Comparison of ENCODE assay signal across 8 cellular contexts in genomic region chr17:66304304-66305174, GRCh38. TPM values are rescaled to one million over a fixed set of nuclear protein-coding genes. Genes with fewer than 3 reads are reported as not detected.
A peak's percentile ranks its signal among the peaks of the same experiment; 100 is the strongest.
DNase-seq lines count a peak whose midpoint lies in the region; ATAC-seq and TF ChIP-seq lines count a peak whose summit lies in the region.

No MANE protein-coding gene starts in this region.

- DNase-seq in HPDE6-E6E7 (ENCODE audit: extremely low spot score), result peak; percentile 25
- DNase-seq in WTC11 (ENCODE audit: low spot score), result peak; percentile 52
- DNase-seq in esophagus muscularis mucosa (ENCODE audit: extremely low spot score), result no peak
- no peak for DNase-seq in ovary
- no peak for DNase-seq in HuH-7 (ENCODE audit: low spot score)
- no peak for DNase-seq in NCI-H2196 (lab: John Stamatoyannopoulos, UW; ENCODE audit: unreplicated experiment)

- no peak for TF ChIP-seq EP300 in esophagus muscularis mucosa (IDR thresholded peaks at IDR 0.05)
- TF ChIP-seq EP300 in ovary (IDR thresholded peaks at IDR 0.05), result no peak

- H3K27ac ChIP-seq in BLaER1 (no peak overlapping the region), esophagus muscularis mucosa (replicated peaks in 1 of 4) (peak overlapping the region; percentile 83 to 90 (median 87)), ovary (peak overlapping the region; percentile 4 to 52)

- TF ChIP-seq POLR2A in esophagus muscularis mucosa (IDR thresholded peaks at IDR 0.05; ENCODE audit: low read depth) (no peak), ovary (IDR thresholded peaks at IDR 0.05) (no peak)

- no peaks in the 10 kb centered on the region for H3K9me3 ChIP-seq in BLaER1
- no peaks in the 10 kb centered on the region for H3K9me3 ChIP-seq in esophagus muscularis mucosa
- H3K9me3 ChIP-seq in ovary, result no peaks in the 10 kb centered on the region

- 0 out of 2 replicates have a peak, but pooled peaks cover 3% of the 10 kb centered on the region for H3K9me3 Mint-ChIP-seq in WTC11

- H3K27me3 Mint-ChIP-seq in WTC11 (ENCODE audit: low read depth), result peaks cover 29% of the 10 kb centered on the region

- peaks cover 57% of the 10 kb centered on the region for H3K4me1 Mint-ChIP-seq in WTC11

- WGBS in esophagus muscularis mucosa, result 59% methylated on average over 14 of the region's 14 CpGs
- WGBS in ovary, 3 donors, result 32 to 51% (median 33%) methylated on average over 14 of the region's 14 CpGs

- no peak overlapping the region for H3K9ac ChIP-seq in BLaER1

- peak overlapping the region; percentile 86 for H3K27ac Mint-ChIP-seq in WTC11

- H3K27me3 ChIP-seq in BLaER1, result peaks cover 4% of the 10 kb centered on the region; the same call in 1 of the 2 replicates
- H3K27me3 ChIP-seq in esophagus muscularis mucosa, result no peaks in the 10 kb centered on the region
- no peaks in the 10 kb centered on the region for H3K27me3 ChIP-seq in ovary

- peaks cover 12% of the 10 kb centered on the region for H3K36me3 Mint-ChIP-seq in WTC11

- H3K4me2 ChIP-seq in BLaER1, result peak overlapping the region; percentile 99

- POLR2A ChIA-PET in WTC11 (lab: Charles Lee), result no interaction called here

- intact Hi-C loops in esophagus muscularis mucosa (cut with DNase I) (loop anchor here (5.0 kb wide), 1 partner anchor 263 kb away; no protein-coding TSS in a partner anchor), ovary (cut with DNase I) (loop anchor here in 2 of 4 donors (5.0 to 10.0 kb wide), 2 partner anchors 240 to 268 kb away; no protein-coding TSS in a partner anchor)

- H3K36me3 ChIP-seq in BLaER1 (0 out of 2 replicates have a peak, but pooled peaks cover 2% of the 10 kb centered on the region), esophagus muscularis mucosa (no peaks in the 10 kb centered on the region), ovary (no peaks in the 10 kb centered on the region)

- TF ChIP-seq CTCF in WTC11 (IDR thresholded peaks at IDR 0.05), result no peak
- no peak for TF ChIP-seq CTCF in esophagus muscularis mucosa (IDR thresholded peaks at IDR 0.05)
- no peak for TF ChIP-seq CTCF in ovary (IDR thresholded peaks at IDR 0.05)

- CTCF ChIA-PET in WTC11 (lab: Charles Lee), result interaction anchor here (0.7 to 1.8 kb wide), 3 partner anchors 103 to 369 kb away, joined by 3 to 13 read pairs (median 3); no protein-coding TSS in a partner anchor

- no peaks in the 10 kb centered on the region for H4K20me1 ChIP-seq in BLaER1

- H3K4me3 ChIP-seq in BLaER1, result no peak overlapping the region
- peak overlapping the region; percentile 76 to 98 (median 95) for H3K4me3 ChIP-seq in esophagus muscularis mucosa
- peak overlapping the region; percentile 96 for H3K4me3 ChIP-seq in ovary

- peak overlapping the region; percentile 92 for H3K4me3 Mint-ChIP-seq in WTC11

- H3K4me1 ChIP-seq in BLaER1, result peaks cover 26% of the 10 kb centered on the region
- H3K4me1 ChIP-seq in esophagus muscularis mucosa, result peaks cover 6 to 51% (median 45%) of the 10 kb centered on the region in 4 donors
- peaks cover 9% of the 10 kb centered on the region for H3K4me1 ChIP-seq in ovary (ENCODE audit: insufficient read depth)

- peak; percentile 76 for ATAC-seq in WTC11
- no peak for ATAC-seq in HG03139 (IDR thresholded peaks at IDR 0.05; ENCODE audit: unreplicated experiment)

TF ChIP-seq in WTC11, 78 proteins besides CTCF, POLR2A, EP300 and RAD21:
- TF ChIP-seq E2F1 (CRISPR knock-in tag; IDR thresholded peaks at IDR 0.05) (no peak), ZNF423 (CRISPR knock-in tag; IDR thresholded peaks at IDR 0.05) (peak; percentile 95), MAX (CRISPR knock-in tag; IDR thresholded peaks at IDR 0.05) (0 out of 2 replicates have a peak, but pooled peaks have one; percentile 16), SP1 (CRISPR knock-in tag; conservative IDR thresholded peaks at IDR 0.05) (peak; percentile 43; the same call in 1 of the 2 replicates), ETV6 (CRISPR knock-in tag; IDR thresholded peaks at IDR 0.05) (peak; percentile 61; the same call in 1 of the 2 replicates), HMGXB4 (CRISPR knock-in tag; IDR thresholded peaks at IDR 0.05) (no peak)

RNA-seq across cellular contexts. Expression of gene PRKCA, which starts 2.1 kb away (rescaled TPM):
- total RNA-seq in WTC11 (2021) (21.1 to 29.5 TPM (median 21.6 TPM) in 3 replicates), esophagus muscularis mucosa (10 to 100 TPM; 24.5 to 61.9 (median 40.8) TPM), ovary (10 to 100 TPM; 22.3 to 67.6 (median 45.0) TPM)
- polyA plus RNA-seq in ovary, result 10 to 100 TPM in 1 of 2 donors, 1 to 10 TPM in 1; 9.1 to 34.4 TPM

Comparison
In these comparisons a context has a peak if more than half of its experiments do, and no peak if none do; other contexts are left out.
1. DNase-seq: peak in HPDE6-E6E7 (single experiment) and WTC11 (single experiment); none in esophagus muscularis mucosa (single experiment), ovary (0 of 5), HuH-7 (single experiment) and NCI-H2196 (single experiment).